Comparison of ENCODE assay signal across 20 cellular contexts in the genomic region with DNA sequence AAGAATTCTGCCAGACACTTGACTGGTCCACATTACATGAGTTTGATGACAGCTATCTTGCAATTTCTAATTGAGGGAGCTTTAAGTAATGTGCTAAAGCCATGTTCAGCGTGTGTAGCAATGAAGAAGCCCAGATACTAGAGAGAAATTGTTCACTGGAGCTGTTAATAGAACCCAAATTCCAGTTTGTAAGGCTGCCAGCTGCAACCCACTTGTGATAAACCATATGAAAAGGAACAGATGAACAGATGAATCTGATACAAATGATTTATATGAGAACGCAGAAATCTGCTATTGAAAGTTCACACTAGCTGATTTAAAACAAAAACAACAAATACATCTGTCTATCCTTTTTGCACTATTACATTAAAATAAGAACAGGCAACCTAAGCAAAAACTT.
"Had no signal": no experiment of that assay in that cellular context is flagged by ENCODE, and none has a peak within 500 bp of the region (broad histone marks: within the 10 kb centered on the region; RNA-seq: fewer than 3 reads in every experiment).

No MANE protein-coding gene starts in this region.

- DNase-seq: dorsolateral prefrontal cortex; effector CD8-positive, alpha-beta T cell; heart left ventricle; hippocampal formation; left colon; left ventricle myocardium superior; mesenchymal stem cell; midbrain; nucleus accumbens; ovary; right cardiac atrium; small intestine; stimulated activated CD4-positive, alpha-beta T cell treated with anti-CD3 and anti-CD28 coated beads, Interleukin-12 subunit alpha, Interleukin-12 subunit beta, amount 100 ng/mL, for 4 hours; stimulated activated CD4-positive, alpha-beta T cell treated with anti-CD3 and anti-CD28 coated beads, Interleukin-4, amount 100 ng/mL, for 1 hour; stimulated activated CD8-positive, alpha-beta memory T cell treated with anti-CD3 and anti-CD28 coated beads, Interleukin-4, amount 100 ng/mL, for 48 hours; stimulated activated naive CD8-positive, alpha-beta T cell treated with anti-CD3 and anti-CD28 coated beads, Interleukin-15, Interleukin-2, amounts not matched to agents 100 U/mL and 50 U/mL, for 24 hours; thyroid gland had no signal

- ATAC-seq: esophagus mucosa; heart left ventricle; left colon; left ventricle myocardium superior; natural killer cell treated with Interleukin-12 subunit alpha and Interleukin-12 subunit beta and Interleukin-15 and Interleukin-18, amount 100 ng/mL, for 72 hours; right cardiac atrium; stimulated activated effector memory CD8-positive, alpha-beta T cell treated with anti-CD3 and anti-CD28 coated beads, Interleukin-12 subunit alpha, Interleukin-12 subunit beta, amount 100 ng/mL, for 72 hours; stimulated activated naive CD8-positive, alpha-beta T cell treated with anti-CD3 and anti-CD28 coated beads, Interleukin-15, Interleukin-2, amounts not matched to agents 100 U/mL and 50 U/mL, for 24 hours had no signal
